In genomic region chr1:47231314-47232186, GRCh38 we compare ENCODE assay signal across 7 cellular contexts. TPM values are rescaled to one million over a fixed set of nuclear protein-coding genes. Genes with fewer than 3 reads are reported as not detected.
DNase-seq lines count a peak whose midpoint lies in the region; ATAC-seq and TF ChIP-seq lines count a peak whose summit lies in the region.

No MANE protein-coding gene starts in this region.

- peak; percentile 25 to 43 for DNase-seq in HAP-1 (ENCODE audit: low spot score in 2 of 2)
- peak in 7 of 34 experiments; percentile 3 to 33 (median 20) for DNase-seq in T-cell
- DNase-seq in effector memory CD8-positive, alpha-beta T cell = peak in 1 of 3 experiments; percentile 9
- no peak for DNase-seq in mesothelial cell of epicardium (ENCODE audit: low spot score in 2 of 2, unreplicated experiment in 2 of 2)

- no peaks in the 10 kb centered on the region for H3K9me3 Mint-ChIP-seq in T-cell
- H3K9me3 Mint-ChIP-seq in effector memory CD8-positive, alpha-beta T cell = no peaks in the 10 kb centered on the region
- no peaks in the 10 kb centered on the region for H3K9me3 Mint-ChIP-seq in mesothelial cell of epicardium

- H3K4me1 Mint-ChIP-seq in T-cell (peaks cover 27 to 37% (median 33%) of the 10 kb centered on the region in 3 donors), mesothelial cell of epicardium (peaks cover 11% of the 10 kb centered on the region)
- H3K4me1 Mint-ChIP-seq in effector memory CD8-positive, alpha-beta T cell (ENCODE audit: low read depth in 2 of 2) = peaks cover 23 to 28% of the 10 kb centered on the region in 2 donors

- H3K27me3 Mint-ChIP-seq in T-cell = peaks cover 67 to 87% of the 10 kb centered on the region in 2 donors
- peaks cover 0 to 80% of the 10 kb centered on the region in 2 donors for H3K27me3 Mint-ChIP-seq in effector memory CD8-positive, alpha-beta T cell
- H3K27me3 Mint-ChIP-seq in mesothelial cell of epicardium (ENCODE audit: low read depth) = peaks cover 99% of the 10 kb centered on the region

- no peaks in the 10 kb centered on the region for H3K9me3 ChIP-seq in HAP-1

- CTCF ChIA-PET in T-cell (lab: Charles Lee) = no interaction called here

- peaks cover 19% of the 10 kb centered on the region for H3K4me1 ChIP-seq in HAP-1
- peaks cover 4% of the 10 kb centered on the region for H3K4me1 ChIP-seq in urinary bladder (ENCODE audit: insufficient read depth)

- H3K4me3 ChIP-seq in HAP-1 (peak overlapping the region; percentile 37), urinary bladder (ENCODE audit: low read depth, low read length) (peak overlapping the region; percentile 42)

- H3K36me3 ChIP-seq in HAP-1 (replicated peaks) (no peaks in the 10 kb centered on the region), urinary bladder (ENCODE audit: insufficient read depth) (no peaks in the 10 kb centered on the region)

- H3K27ac Mint-ChIP-seq in T-cell (peak overlapping the region in 1 of 2 donors; percentile 50), mesothelial cell of epicardium (peak overlapping the region; percentile 91)
- H3K27ac Mint-ChIP-seq in effector memory CD8-positive, alpha-beta T cell = peak overlapping the region in 1 of 2 donors; percentile 70

- no peak for TF ChIP-seq CTCF in mesothelial cell of epicardium (IDR thresholded peaks at IDR 0.05; ENCODE audit: unreplicated experiment)

- WGBS in urinary bladder = 2% methylated on average over 60 of the region's 60 CpGs

- ATAC-seq in T-cell (replicated peaks in 1 of 4) (peak in 1 of 4 experiments; percentile 39), HG03280 (IDR thresholded peaks at IDR 0.05; ENCODE audit: unreplicated experiment) (no peak), HG03469 (IDR thresholded peaks at IDR 0.05; ENCODE audit: unreplicated experiment) (no peak)
- peak; percentile 35 for ATAC-seq in effector memory CD8-positive, alpha-beta T cell (replicated peaks)

- H3K36me3 Mint-ChIP-seq in T-cell = no peaks in the 10 kb centered on the region
- H3K36me3 Mint-ChIP-seq in effector memory CD8-positive, alpha-beta T cell (ENCODE audit: insufficient read depth) = no peaks in the 10 kb centered on the region
- H3K36me3 Mint-ChIP-seq in mesothelial cell of epicardium = no peaks in the 10 kb centered on the region

- POLR2A ChIA-PET in T-cell (lab: Charles Lee) = no interaction called here

- no peak overlapping the region for H3K27ac ChIP-seq in urinary bladder (ENCODE audit: low read depth)

- peaks cover 19% of the 10 kb centered on the region for H3K27me3 ChIP-seq in HAP-1 (ENCODE audit: low read depth)

- H3K4me3 Mint-ChIP-seq in T-cell = peak overlapping the region; percentile 62 to 78 (median 74)
- H3K4me3 Mint-ChIP-seq in effector memory CD8-positive, alpha-beta T cell = peak overlapping the region; percentile 80 to 82
- peak overlapping the region; percentile 53 for H3K4me3 Mint-ChIP-seq in mesothelial cell of epicardium

- in situ Hi-C loops in HAP-1 (cut with MboI; ENCODE audit: low sequenced_read_pairs) = no loop called here

RNA-seq across cellular contexts. Expression of gene TAL1, which starts 0.5 kb away (rescaled TPM):
- under 1 TPM; 0.28 to 0.85 (median 0.44) TPM for total RNA-seq in T-cell
- 0.09 to 0.24 TPM in 2 of 3 replicates, not detected in the other for total RNA-seq in mesothelial cell of epicardium
- total RNA-seq in urinary bladder = 4.2 TPM
- polyA plus RNA-seq in urinary bladder = 4.0 TPM

RNA-seq across cellular contexts. Expression of gene PDZK1IP1, which starts 41.7 kb away (rescaled TPM):
- total RNA-seq in T-cell = not detected
- total RNA-seq in mesothelial cell of epicardium = not detected in 3 replicates
- not detected for total RNA-seq in urinary bladder
- polyA plus RNA-seq in urinary bladder = 0.20 TPM

Comparison
In these comparisons a context has a peak if more than half of its experiments do, and no peak if none do; other contexts are left out.
1. DNase-seq: peak in HAP-1 (2 of 2); none in mesothelial cell of epicardium (0 of 2).
2. Peak in every context shown above with its lines, with median percentiles within 50 percentile points of each other: H3K4me3 Mint-ChIP-seq.